ENCODE assay signal across 1 cellular context in the genomic region with DNA sequence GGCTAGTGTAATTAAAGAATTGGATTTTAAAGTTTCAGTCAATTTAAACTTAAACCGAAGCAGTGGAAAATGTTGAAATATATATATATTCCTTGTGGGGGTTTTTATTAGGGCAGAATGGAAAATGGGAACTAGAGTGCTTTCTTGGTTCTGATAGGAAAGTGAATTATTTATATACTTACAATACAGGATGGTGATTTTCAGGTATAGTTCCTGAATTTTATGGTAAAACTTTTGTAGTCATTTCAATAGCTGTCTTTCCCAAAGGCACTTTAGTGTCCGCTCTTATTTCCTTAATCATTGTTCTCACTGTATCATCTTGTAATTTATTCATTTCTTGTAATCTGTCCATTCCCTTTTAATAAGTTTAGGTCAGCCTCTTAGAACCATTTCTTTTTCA.
TF ChIP-seq lines count a peak whose summit lies in the region.

No MANE protein-coding gene starts in this region.

TF ChIP-seq in GM12878, 131 proteins besides CTCF, POLR2A, EP300 and RAD21 (continued from another document):
- TF ChIP-seq, protein P1, sequence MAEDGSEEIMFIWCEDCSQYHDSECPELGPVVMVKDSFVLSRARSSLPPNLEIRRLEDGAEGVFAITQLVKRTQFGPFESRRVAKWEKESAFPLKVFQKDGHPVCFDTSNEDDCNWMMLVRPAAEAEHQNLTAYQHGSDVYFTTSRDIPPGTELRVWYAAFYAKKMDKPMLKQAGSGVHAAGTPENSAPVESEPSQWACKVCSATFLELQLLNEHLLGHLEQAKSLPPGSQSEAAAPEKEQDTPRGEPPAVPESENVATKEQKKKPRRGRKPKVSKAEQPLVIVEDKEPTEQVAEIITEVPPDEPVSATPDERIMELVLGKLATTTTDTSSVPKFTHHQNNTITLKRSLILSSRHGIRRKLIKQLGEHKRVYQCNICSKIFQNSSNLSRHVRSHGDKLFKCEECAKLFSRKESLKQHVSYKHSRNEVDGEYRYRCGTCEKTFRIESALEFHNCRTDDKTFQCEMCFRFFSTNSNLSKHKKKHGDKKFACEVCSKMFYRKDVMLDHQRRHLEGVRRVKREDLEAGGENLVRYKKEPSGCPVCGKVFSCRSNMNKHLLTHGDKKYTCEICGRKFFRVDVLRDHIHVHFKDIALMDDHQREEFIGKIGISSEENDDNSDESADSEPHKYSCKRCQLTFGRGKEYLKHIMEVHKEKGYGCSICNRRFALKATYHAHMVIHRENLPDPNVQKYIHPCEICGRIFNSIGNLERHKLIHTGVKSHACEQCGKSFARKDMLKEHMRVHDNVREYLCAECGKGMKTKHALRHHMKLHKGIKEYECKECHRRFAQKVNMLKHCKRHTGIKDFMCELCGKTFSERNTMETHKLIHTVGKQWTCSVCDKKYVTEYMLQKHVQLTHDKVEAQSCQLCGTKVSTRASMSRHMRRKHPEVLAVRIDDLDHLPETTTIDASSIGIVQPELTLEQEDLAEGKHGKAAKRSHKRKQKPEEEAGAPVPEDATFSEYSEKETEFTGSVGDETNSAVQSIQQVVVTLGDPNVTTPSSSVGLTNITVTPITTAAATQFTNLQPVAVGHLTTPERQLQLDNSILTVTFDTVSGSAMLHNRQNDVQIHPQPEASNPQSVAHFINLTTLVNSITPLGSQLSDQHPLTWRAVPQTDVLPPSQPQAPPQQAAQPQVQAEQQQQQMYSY (CRISPR knock-in tag; IDR thresholded peaks at IDR 0.05), result no peak
- TF ChIP-seq SIX5 (IDR thresholded peaks at IDR 0.05; ENCODE audit: low read depth, low read length, severe bottlenecking) (no peak), ZNF207 (IDR thresholded peaks at IDR 0.05; ENCODE audit: borderline replicate concordance) (no peak)
